ENCODE assay signal across 21 cellular contexts in genomic region chr9:105132576-105132975, GRCh38.
DNase-seq lines count a peak whose midpoint lies in the region; ATAC-seq and TF ChIP-seq lines count a peak whose summit lies in the region.
"Had no signal": no experiment of that assay in that cellular context is flagged by ENCODE, and none has a peak within 500 bp of the region (broad histone marks: within the 10 kb centered on the region; RNA-seq: fewer than 3 reads in every experiment).

No MANE protein-coding gene starts in this region.

- no peak for ATAC-seq in mucosa of descending colon
- no peak for ATAC-seq in GM21723 (IDR thresholded peaks at IDR 0.05; ENCODE audit: unreplicated experiment)
- ATAC-seq: activated CD8-positive, alpha-beta memory T cell treated with anti-CD3 and anti-CD28 coated beads, Interleukin-2, amount 10 ng/mL, durations not matched to agents 7 days and 5 days; GM12878; K562 had no signal

- intact Hi-C loops in adrenal gland (cut with DNase I) (no loop called here), mucosa of descending colon (cut with DNase I, micrococcal nuclease) (no loop called here), sigmoid colon (cut with DNase I) (no loop called here)

- H3K27me3 ChIP-seq in adrenal gland (no peaks in the 10 kb centered on the region), sigmoid colon (no peaks in the 10 kb centered on the region)

- peak overlapping the region in 3 of 5 donors; percentile 46 to 64 (median 49) for H3K27ac ChIP-seq in adrenal gland
- no peak overlapping the region for H3K27ac ChIP-seq in sigmoid colon
- H3K27ac ChIP-seq: epithelial cell of prostate, thoracic aorta had no signal

- H3K9me3 ChIP-seq in adrenal gland (replicated peaks in 1 of 3) (no peaks in the 10 kb centered on the region), mucosa of descending colon (no peaks in the 10 kb centered on the region), sigmoid colon (no peaks in the 10 kb centered on the region)
- H3K9me3 ChIP-seq: thoracic aorta had no signal

- 57 to 71% (median 66%) methylated on average over 4 of the region's 4 CpGs for WGBS in adrenal gland, 4 donors
- WGBS in sigmoid colon, 2 donors, result 94 to 95% methylated on average over 4 of the region's 4 CpGs

- DNase-seq in ACHN (peak; percentile 62), HFFc6 (peak; percentile 96), adrenal gland (peak; percentile 30 to 79 (median 69)), islet precursor cell (peak; percentile 89), mucosa of descending colon (no peak), sigmoid colon (no peak)
- DNase-seq in stimulated activated CD4-positive, alpha-beta T cell treated with anti-CD3 and anti-CD28 coated beads, Interleukin-2, amount 100 ng/mL, for 24 hours, result no peak
- DNase-seq: activated CD8-positive, alpha-beta memory T cell treated with anti-CD3 and anti-CD28 coated beads, Interleukin-2, amount 10 ng/mL, durations not matched to agents 7 days and 5 days; activated naive CD4-positive, alpha-beta T cell treated with anti-CD3 and anti-CD28 coated beads, Interleukin-2, amount 50 U/mL, for 16 hours; DMS53; NCI-H187; NCI-H69; nucleus accumbens; SHP77 treated with DMSO at 0.1 percent for 48 hours; stimulated activated CD4-positive, alpha-beta T cell treated with anti-CD3 and anti-CD28 coated beads, Interleukin-12 subunit alpha, Interleukin-12 subunit beta, amount 100 ng/mL, for 4 hours had no signal

- no peak for TF ChIP-seq EP300 in sigmoid colon (IDR thresholded peaks at IDR 0.05)

- no peaks in the 10 kb centered on the region for H3K36me3 ChIP-seq in adrenal gland (replicated peaks in 1 of 2)
- H3K36me3 ChIP-seq in mucosa of descending colon (ENCODE audit: low read depth), result no peaks in the 10 kb centered on the region
- H3K36me3 ChIP-seq in sigmoid colon, result no peaks in the 10 kb centered on the region
- H3K36me3 ChIP-seq: thoracic aorta had no signal

- H3K27me3 Mint-ChIP-seq in HFFc6 (ENCODE audit: insufficient read depth), result no peaks in the 10 kb centered on the region
- H3K27me3 Mint-ChIP-seq: central memory CD8-positive, alpha-beta T cell had no signal

- TF ChIP-seq CTCF in HFFc6 (IDR thresholded peaks at IDR 0.05) (no peak), adrenal gland (IDR thresholded peaks at IDR 0.05) (no peak), mucosa of descending colon (IDR thresholded peaks at IDR 0.05) (no peak), sigmoid colon (IDR thresholded peaks at IDR 0.05) (no peak)

- H3K4me3 ChIP-seq in adrenal gland (no peak overlapping the region), mucosa of descending colon (no peak overlapping the region), sigmoid colon (no peak overlapping the region)
- H3K4me3 ChIP-seq: GM12878, K562, thoracic aorta had no signal

- H3K9me3 Mint-ChIP-seq in HFFc6, result no peaks in the 10 kb centered on the region
- H3K9me3 Mint-ChIP-seq: central memory CD8-positive, alpha-beta T cell had no signal

- H3K4me1 Mint-ChIP-seq in HFFc6 (ENCODE audit: low read depth), result peaks cover 56% of the 10 kb centered on the region

- peak overlapping the region; percentile 78 for H3K27ac Mint-ChIP-seq in HFFc6
- H3K27ac Mint-ChIP-seq: activated CD8-positive, alpha-beta memory T cell treated with anti-CD3 and anti-CD28 coated beads, Interleukin-2, amount 10 ng/mL, durations not matched to agents 7 days and 5 days had no signal

- H3K4me3 Mint-ChIP-seq in HFFc6, result peak overlapping the region; percentile 18; the same call in 1 of the 2 replicates
- H3K4me3 Mint-ChIP-seq: activated CD8-positive, alpha-beta memory T cell treated with anti-CD3 and anti-CD28 coated beads, Interleukin-2, amount 10 ng/mL, durations not matched to agents 7 days and 5 days; central memory CD8-positive, alpha-beta T cell had no signal

- in situ Hi-C loops in ACHN (cut with HindIII; ENCODE audit: low pct_ligation_motif_present, low pct_unique_long_range_greater_than_20kb, low sequenced_read_pairs), result no loop called here

- peaks cover 6% of the 10 kb centered on the region for H3K36me3 Mint-ChIP-seq in HFFc6 (ENCODE audit: low read depth)
- H3K36me3 Mint-ChIP-seq: activated CD8-positive, alpha-beta memory T cell treated with anti-CD3 and anti-CD28 coated beads, Interleukin-2, amount 10 ng/mL, durations not matched to agents 7 days and 5 days had no signal

- H3K4me1 ChIP-seq in adrenal gland (replicated peaks in 1 of 2) (peaks cover 0 to 10% of the 10 kb centered on the region in 2 donors), mucosa of descending colon (ENCODE audit: low read depth) (no peaks in the 10 kb centered on the region), sigmoid colon (peaks cover 0 to 6% (median 2%) of the 10 kb centered on the region in 4 donors)

- no peak for TF ChIP-seq POLR2A in adrenal gland (IDR thresholded peaks at IDR 0.05)
- TF ChIP-seq POLR2A in sigmoid colon (IDR thresholded peaks at IDR 0.05), result no peak

Comparison
In these comparisons a context has a peak if more than half of its experiments do, and no peak if none do; other contexts are left out.
1. DNase-seq: peak in ACHN (single experiment), HFFc6 (single experiment), adrenal gland (7 of 7) and islet precursor cell (single experiment); none in stimulated activated CD4-positive, alpha-beta T cell treated with anti-CD3 and anti-CD28 coated beads, Interleukin-2, amount 100 ng/mL, for 24 hours (0 of 2), mucosa of descending colon (0 of 3) and sigmoid colon (single experiment).
2. H3K27ac ChIP-seq: peak in adrenal gland (3 of 5); none in sigmoid colon (0 of 4).